ENCODE assay signal across 23 cellular contexts in the genomic region with DNA sequence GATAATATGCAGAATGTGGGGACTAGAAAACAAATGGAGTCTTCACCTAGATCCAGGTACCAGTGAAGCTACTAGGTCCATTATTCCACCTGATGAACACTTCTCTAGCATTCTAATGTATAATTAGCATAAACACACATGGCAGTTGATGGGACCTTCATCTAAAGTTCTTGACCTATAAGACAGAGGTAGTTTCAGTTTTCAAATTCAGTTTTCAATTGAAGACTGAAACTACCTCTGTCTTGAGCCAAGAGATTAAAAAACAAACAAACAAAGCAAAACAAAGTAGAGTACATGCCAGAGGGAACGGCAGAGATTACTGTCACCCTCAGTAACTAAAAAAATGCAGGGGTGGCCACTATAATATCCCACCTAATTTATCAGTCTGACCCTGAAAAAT.
DNase-seq lines count a peak whose midpoint lies in the region; ATAC-seq and TF ChIP-seq lines count a peak whose summit lies in the region.
"Had no signal": no experiment of that assay in that cellular context is flagged by ENCODE, and none has a peak within 500 bp of the region (broad histone marks: within the 10 kb centered on the region; RNA-seq: fewer than 3 reads in every experiment).

No MANE protein-coding gene starts in this region.

- no peaks in the 10 kb centered on the region for H3K79me2 ChIP-seq in MM.1S (ENCODE audit: low read length)

- H3K9ac ChIP-seq in MM.1S (ENCODE audit: low read length): no peak overlapping the region; the same call in 1 of the 2 replicates
- H3K9ac ChIP-seq: BLaER1 treated with 17β-estradiol and CSF1 and Interleukin-3, amounts not matched to agents 10 nM and 100 nM had no signal

- H3K9me3 ChIP-seq in MM.1S (replicated peaks; ENCODE audit: insufficient read depth, low read length): no peaks in the 10 kb centered on the region; the same call in 1 of the 2 replicates
- H3K9me3 ChIP-seq: BLaER1 treated with 17β-estradiol and CSF1 and Interleukin-3, amounts not matched to agents 10 nM and 100 nM; Caco-2; SJCRH30 had no signal

- peak overlapping the region; percentile 47; the same call in 1 of the 2 replicates for H3K4me2 ChIP-seq in MM.1S (ENCODE audit: low read depth, low read length)
- H3K4me2 ChIP-seq: BLaER1 treated with 17β-estradiol and CSF1 and Interleukin-3, amounts not matched to agents 10 nM and 100 nM had no signal

- no peaks in the 10 kb centered on the region for H3K27me3 ChIP-seq in MM.1S (replicated peaks; ENCODE audit: insufficient read depth, low read length)
- H3K27me3 ChIP-seq: BLaER1 treated with 17β-estradiol and CSF1 and Interleukin-3, amounts not matched to agents 10 nM and 100 nM; SJCRH30 had no signal

- TF ChIP-seq CTCF in MM.1S (IDR thresholded peaks at IDR 0.05; ENCODE audit: low read length): no peak

- ATAC-seq in GM18498 (IDR thresholded peaks at IDR 0.05; ENCODE audit: unreplicated experiment) (peak; percentile 69), GM19351 (IDR thresholded peaks at IDR 0.05; ENCODE audit: unreplicated experiment) (peak; percentile 62), HG03025 (IDR thresholded peaks at IDR 0.05; ENCODE audit: low FRiP score, unreplicated experiment) (peak; percentile 44), GM18868 (IDR thresholded peaks at IDR 0.05; ENCODE audit: unreplicated experiment) (no peak), HG03460 (IDR thresholded peaks at IDR 0.05; ENCODE audit: unreplicated experiment) (no peak)
- ATAC-seq: HepG2, T-cell had no signal

- H3K4me3 ChIP-seq in MM.1S (ENCODE audit: low read length): no peak overlapping the region
- H3K4me3 ChIP-seq: BLaER1 treated with 17β-estradiol and CSF1 and Interleukin-3, amounts not matched to agents 10 nM and 100 nM; SJCRH30 had no signal

- H4K20me1 ChIP-seq in MM.1S (ENCODE audit: insufficient read depth, low read length): no peaks in the 10 kb centered on the region
- H4K20me1 ChIP-seq: BLaER1 treated with 17β-estradiol and CSF1 and Interleukin-3, amounts not matched to agents 10 nM and 100 nM had no signal

- H3K9me2 ChIP-seq in MM.1S (replicated peaks; ENCODE audit: insufficient read depth, low read length): no peaks in the 10 kb centered on the region

- H3K36me3 ChIP-seq in MM.1S (replicated peaks; ENCODE audit: insufficient read depth, low read length): no peaks in the 10 kb centered on the region
- H3K36me3 ChIP-seq: BLaER1 treated with 17β-estradiol and CSF1 and Interleukin-3, amounts not matched to agents 10 nM and 100 nM; SJCRH30 had no signal

- DNase-seq in MM.1S (peak; percentile 86), activated T-cell treated with anti-CD3 and anti-CD28 coated beads for 4 hours (no peak)
- DNase-seq: 8988T; Caco-2; CD4-positive, alpha-beta memory T cell; DMS 273 treated with DMSO at 0.1 percent for 48 hours; DND-41; H9; HFFc6; KBM-7; NCI-H1694 treated with DMSO at 0.1 percent for 48 hours; NCI-H446; NCI-H526; OCI-M1; SJCRH30; T-cell had no signal

- peak overlapping the region; percentile 54; the same call in 1 of the 2 replicates for H3K27ac ChIP-seq in MM.1S (ENCODE audit: low read length)
- H3K27ac ChIP-seq: BLaER1 treated with 17β-estradiol and CSF1 and Interleukin-3, amounts not matched to agents 10 nM and 100 nM; SJCRH30 had no signal

- peaks cover 10% of the 10 kb centered on the region for H3K4me1 ChIP-seq in MM.1S (ENCODE audit: low read length)
- H3K4me1 ChIP-seq: BLaER1 treated with 17β-estradiol and CSF1 and Interleukin-3, amounts not matched to agents 10 nM and 100 nM; Caco-2; SJCRH30 had no signal

- H3F3A ChIP-seq in MM.1S (ENCODE audit: insufficient read depth, low read length): peaks cover 5% of the 10 kb centered on the region; the same call in 1 of the 2 replicates

- no peak overlapping the region for H2AFZ ChIP-seq in MM.1S (ENCODE audit: low read length)

Comparison
In these comparisons a context has a peak if more than half of its experiments do, and no peak if none do; other contexts are left out.
1. ATAC-seq: peak in GM18498 (single experiment), GM19351 (single experiment) and HG03025 (single experiment); none in GM18868 (single experiment) and HG03460 (single experiment).